15 cellular contexts compared by ENCODE assay signal in genomic region chr3:189355115-189355480, GRCh38.
DNase-seq lines count a peak whose midpoint lies in the region; ATAC-seq, FAIRE-seq and TF ChIP-seq lines count a peak whose summit lies in the region.
"Had no signal": no experiment of that assay in that cellular context is flagged by ENCODE, and none has a peak within 500 bp of the region (broad histone marks: within the 10 kb centered on the region; RNA-seq: fewer than 3 reads in every experiment).

No MANE protein-coding gene starts in this region.

- H3K27me3 Mint-ChIP-seq in naive thymus-derived CD8-positive, alpha-beta T cell = no peaks in the 10 kb centered on the region

- TF ChIP-seq RAD21 in GM12878 (IDR thresholded peaks at IDR 0.05; ENCODE audit: insufficient read depth, low read depth, low read length) = no peak

- ATAC-seq in GM12878 (no peak), HG02642 (IDR thresholded peaks at IDR 0.05; ENCODE audit: poor library complexity, unreplicated experiment) (no peak)
- ATAC-seq in naive thymus-derived CD8-positive, alpha-beta T cell = no peak

- peak overlapping the region in 5 of 10 donors; percentile 24 to 80 (median 69) for H3K4me3 Mint-ChIP-seq in naive thymus-derived CD8-positive, alpha-beta T cell

- DNase-seq in GM12878 (ENCODE audit: low read depth, low spot score) = no peak
- DNase-seq in naive thymus-derived CD8-positive, alpha-beta T cell = no peak
- DNase-seq in HAP-1 (ENCODE audit: low spot score in 2 of 2) = no peak
- no peak for DNase-seq in anterior cingulate cortex (lab: John Stamatoyannopoulos, UW)
- DNase-seq in NCI-H2171 (lab: John Stamatoyannopoulos, UW) = no peak
- DNase-seq: amniotic stem cell; dorsolateral prefrontal cortex; KG1; NCI-H2081 treated with DMSO at 0.1 percent for 48 hours; nucleus accumbens; stimulated activated CD4-positive, alpha-beta T cell treated with anti-CD3 and anti-CD28 coated beads, Interleukin-15, amount 100 ng/mL, for 24 hours had no signal

- H3K27ac Mint-ChIP-seq in naive thymus-derived CD8-positive, alpha-beta T cell = peak overlapping the region; percentile 3 to 94 (median 88)

- no peak overlapping the region for H3K9ac ChIP-seq in BLaER1 treated with 17β-estradiol and CSF1 and Interleukin-3, amounts not matched to agents 10 nM and 100 nM
- H3K9ac ChIP-seq in HUES64 (ENCODE audit: low read depth, low read length) (no peak overlapping the region), GM12878 (ENCODE audit: control insufficient read depth, insufficient read depth, low read length) (no peak overlapping the region)

- 95% methylated on average over 2 of the region's 2 CpGs for WGBS in HUES64
- 64% methylated on average over 2 of the region's 2 CpGs for WGBS in GM12878 (ENCODE audit: insufficient coverage, insufficient replicate concordance, low lambda C conversion rate, missing lambda C conversion rate)

- TF ChIP-seq POLR2A in GM12878 (IDR thresholded peaks at IDR 0.05; ENCODE audit: low read depth, low read length) = no peak

- peaks cover 0 to 9% (median 0%) of the 10 kb centered on the region in 9 donors for H3K9me3 Mint-ChIP-seq in naive thymus-derived CD8-positive, alpha-beta T cell

- H3K79me2 ChIP-seq in GM12878 (ENCODE audit: control insufficient read depth, insufficient read depth, low read length) = no peaks in the 10 kb centered on the region

- BruUV-seq in GM12878 (replicated peaks; lab: Mats Ljungman, UMichigan) = no TSS peak

- intact Hi-C loops in GM12878 (cut with micrococcal nuclease; ENCODE audit: unreplicated experiment) = no loop called here

- no peak overlapping the region for H3K4me3 ChIP-seq in BLaER1 treated with 17β-estradiol and CSF1 and Interleukin-3, amounts not matched to agents 10 nM and 100 nM
- H3K4me3 ChIP-seq in HUES64 (ENCODE audit: low read length) = no peak overlapping the region
- H3K4me3 ChIP-seq in GM12878 = no peak overlapping the region
- no peak overlapping the region for H3K4me3 ChIP-seq in HAP-1
- H3K4me3 ChIP-seq: dorsolateral prefrontal cortex, gastroesophageal sphincter had no signal

- TF ChIP-seq EP300 in GM12878 (IDR thresholded peaks at IDR 0.05; ENCODE audit: borderline replicate concordance in 1 of 2, control insufficient read depth in 1 of 2, low read depth in 2 of 2, low read length in 2 of 2) = no peak

- H3K4me1 ChIP-seq in BLaER1 treated with 17β-estradiol and CSF1 and Interleukin-3, amounts not matched to agents 10 nM and 100 nM = peaks cover 0 to 11% (median 0%) of the 10 kb centered on the region in 10 experiments; a peak in 6 of 20 replicates
- peaks cover 16% of the 10 kb centered on the region for H3K4me1 ChIP-seq in HUES64 (ENCODE audit: insufficient read depth, low read length)
- H3K4me1 ChIP-seq in GM12878 (ENCODE audit: control insufficient read depth, insufficient read depth, low read length) = peaks cover 3% of the 10 kb centered on the region
- no peaks in the 10 kb centered on the region for H3K4me1 ChIP-seq in HAP-1

- H3K27ac ChIP-seq in BLaER1 treated with 17β-estradiol and CSF1 and Interleukin-3, amounts not matched to agents 10 nM and 100 nM = no peak overlapping the region
- H3K27ac ChIP-seq in HUES64 (ENCODE audit: low read depth, low read length) (peak overlapping the region; percentile 42; the same call in 1 of the 2 replicates), GM12878 (ENCODE audit: control insufficient read depth, insufficient read depth) (no peak overlapping the region)
- H3K27ac ChIP-seq: dorsolateral prefrontal cortex, gastroesophageal sphincter had no signal

- H2AFZ ChIP-seq in GM12878 (ENCODE audit: control insufficient read depth, low read depth, low read length) = peak overlapping the region; percentile 3; the same call in 1 of the 2 replicates

- no peaks in the 10 kb centered on the region for H4K20me1 ChIP-seq in BLaER1 treated with 17β-estradiol and CSF1 and Interleukin-3, amounts not matched to agents 10 nM and 100 nM
- no peaks in the 10 kb centered on the region for H4K20me1 ChIP-seq in GM12878 (ENCODE audit: control insufficient read depth, insufficient read depth)

- RAD21 ChIA-PET in GM12878 (lab: Charles Lee; ENCODE audit: unreplicated experiment) = interaction anchor here (0.9 to 1.4 kb wide), 3 partner anchors 13 to 593 kb away, joined by 3 to 4 read pairs (median 4); no protein-coding TSS in a partner anchor

- no peaks in the 10 kb centered on the region for H3K27me3 ChIP-seq in BLaER1 treated with 17β-estradiol and CSF1 and Interleukin-3, amounts not matched to agents 10 nM and 100 nM
- no peaks in the 10 kb centered on the region for H3K27me3 ChIP-seq in HUES64 (ENCODE audit: insufficient read depth, low read length)
- no peaks in the 10 kb centered on the region for H3K27me3 ChIP-seq in GM12878 (replicated peaks in 1 of 2; ENCODE audit: control insufficient read depth in 2 of 2, insufficient read depth in 2 of 2, low read length in 1 of 2)
- H3K27me3 ChIP-seq in HAP-1 (ENCODE audit: low read depth) = no peaks in the 10 kb centered on the region
- H3K27me3 ChIP-seq: dorsolateral prefrontal cortex, gastroesophageal sphincter had no signal

- H3K36me3 Mint-ChIP-seq in naive thymus-derived CD8-positive, alpha-beta T cell = no peaks in the 10 kb centered on the region

- in situ Hi-C loops in GM12878 (cut with MboI) (no loop called here), HAP-1 (cut with MboI; ENCODE audit: low sequenced_read_pairs) (no loop called here)

- peaks cover 14 to 30% (median 25%) of the 10 kb centered on the region in 4 donors for H3K4me1 Mint-ChIP-seq in naive thymus-derived CD8-positive, alpha-beta T cell

- CTCF ChIA-PET in GM12878 (lab: Yijun Ruan, JAX) = interaction anchor here (0.6 to 2.4 kb wide), 8 partner anchors 12 to 1029 kb away, joined by 3 to 9 read pairs (median 4); no protein-coding TSS in a partner anchor

- H3K4me2 ChIP-seq in BLaER1 treated with 17β-estradiol and CSF1 and Interleukin-3, amounts not matched to agents 10 nM and 100 nM = peak overlapping the region in 6 of 11 experiments; percentile 10 to 56 (median 20); a peak in 6 of 22 replicates
- no peak overlapping the region for H3K4me2 ChIP-seq in GM12878 (ENCODE audit: control insufficient read depth, insufficient read depth)

- H3K36me3 ChIP-seq in BLaER1 treated with 17β-estradiol and CSF1 and Interleukin-3, amounts not matched to agents 10 nM and 100 nM = no peaks in the 10 kb centered on the region
- no peaks in the 10 kb centered on the region for H3K36me3 ChIP-seq in HUES64 (ENCODE audit: insufficient read depth, low read length)
- H3K36me3 ChIP-seq in GM12878 (ENCODE audit: control insufficient read depth in 2 of 2, insufficient read depth in 2 of 2, low read length in 1 of 2) = no peaks in the 10 kb centered on the region
- no peaks in the 10 kb centered on the region for H3K36me3 ChIP-seq in HAP-1 (replicated peaks)
- H3K36me3 ChIP-seq: gastroesophageal sphincter had no signal

- no peaks in the 10 kb centered on the region for H3K9me3 ChIP-seq in BLaER1 treated with 17β-estradiol and CSF1 and Interleukin-3, amounts not matched to agents 10 nM and 100 nM (replicated peaks in 1 of 11)
- no peaks in the 10 kb centered on the region for H3K9me3 ChIP-seq in HUES64 (ENCODE audit: insufficient read depth, low read depth, low read length)
- no peaks in the 10 kb centered on the region for H3K9me3 ChIP-seq in GM12878 (replicated peaks; ENCODE audit: control insufficient read depth, insufficient read depth, low read length)
- H3K9me3 ChIP-seq in HAP-1 = no peaks in the 10 kb centered on the region
- H3K9me3 ChIP-seq: gastroesophageal sphincter had no signal

- POLR2A ChIA-PET in GM12878 (lab: Charles Lee) = no interaction called here
- POLR2A ChIA-PET in naive thymus-derived CD8-positive, alpha-beta T cell (lab: Charles Lee) = interaction anchor here (1.5 to 1.8 kb wide), 3 partner anchors 12 to 31 kb away, joined by 3 to 9 read pairs (median 7); no protein-coding TSS in a partner anchor

- SMC1A ChIA-PET in GM12878 (lab: Charles Lee; ENCODE audit: uncharacterized antibody, unreplicated experiment) = interaction anchor here (0.7 to 2.1 kb wide), 12 partner anchors 9 to 594 kb away, joined by 3 to 6 read pairs (median 4); no protein-coding TSS in a partner anchor

- FAIRE-seq in GM12878 (lab: Jason Lieb, UNC) = no peak

- TF ChIP-seq CTCF in GM12878 (IDR thresholded peaks at IDR 0.05 in 2 of 3, conservative IDR thresholded peaks at IDR 0.05 in 1 of 3; ENCODE audit: control insufficient read depth in 2 of 3, extremely low read depth in 1 of 3, insufficient read depth in 1 of 3, low read depth in 3 of 3, low read length in 3 of 3) = no peak

TF ChIP-seq in GM12878, 131 proteins besides CTCF, POLR2A, EP300 and RAD21 (continues in another document):
- no peak for TF ChIP-seq GABPA (IDR thresholded peaks at IDR 0.05; ENCODE audit: low read depth)
- TF ChIP-seq PAX5 (IDR thresholded peaks at IDR 0.05; ENCODE audit: borderline replicate concordance, low read depth, low read length) = no peak
- TF ChIP-seq NFXL1 (IDR thresholded peaks at IDR 0.05; ENCODE audit: borderline replicate concordance) = no peak
- TF ChIP-seq MEF2A (IDR thresholded peaks at IDR 0.05; ENCODE audit: insufficient read depth, low read depth, low read length) = no peak
- no peak for TF ChIP-seq MEF2B (IDR thresholded peaks at IDR 0.05; ENCODE audit: partially characterized antibody, poor library complexity, severe bottlenecking)
- no peak for TF ChIP-seq SP1 (IDR thresholded peaks at IDR 0.05; ENCODE audit: low read depth, low read length)
- TF ChIP-seq, protein P1, sequence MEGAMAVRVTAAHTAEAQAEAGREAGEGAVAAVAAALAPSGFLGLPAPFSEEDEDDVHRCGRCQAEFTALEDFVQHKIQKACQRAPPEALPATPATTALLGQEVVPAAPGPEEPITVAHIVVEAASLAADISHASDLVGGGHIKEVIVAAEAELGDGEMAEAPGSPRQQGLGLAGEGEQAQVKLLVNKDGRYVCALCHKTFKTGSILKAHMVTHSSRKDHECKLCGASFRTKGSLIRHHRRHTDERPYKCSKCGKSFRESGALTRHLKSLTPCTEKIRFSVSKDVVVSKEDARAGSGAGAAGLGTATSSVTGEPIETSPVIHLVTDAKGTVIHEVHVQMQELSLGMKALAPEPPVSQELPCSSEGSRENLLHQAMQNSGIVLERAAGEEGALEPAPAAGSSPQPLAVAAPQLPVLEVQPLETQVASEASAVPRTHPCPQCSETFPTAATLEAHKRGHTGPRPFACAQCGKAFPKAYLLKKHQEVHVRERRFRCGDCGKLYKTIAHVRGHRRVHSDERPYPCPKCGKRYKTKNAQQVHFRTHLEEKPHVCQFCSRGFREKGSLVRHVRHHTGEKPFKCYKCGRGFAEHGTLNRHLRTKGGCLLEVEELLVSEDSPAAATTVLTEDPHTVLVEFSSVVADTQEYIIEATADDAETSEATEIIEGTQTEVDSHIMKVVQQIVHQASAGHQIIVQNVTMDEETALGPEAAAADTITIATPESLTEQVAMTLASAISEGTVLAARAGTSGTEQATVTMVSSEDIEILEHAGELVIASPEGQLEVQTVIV (IDR thresholded peaks at IDR 0.05; ENCODE audit: borderline replicate concordance, partially characterized antibody) = no peak
- no peak for TF ChIP-seq LARP7 (IDR thresholded peaks at IDR 0.05)
- no peak for TF ChIP-seq SRF (IDR thresholded peaks at IDR 0.05; ENCODE audit: low read depth in 2 of 2, low read length in 2 of 2)
- TF ChIP-seq FOXM1 (IDR thresholded peaks at IDR 0.05; ENCODE audit: low read depth, low read length) = no peak
- TF ChIP-seq JUND (IDR thresholded peaks at IDR 0.05; ENCODE audit: low read depth, low read length) = no peak
